Comparison of ENCODE assay signal across 8 cellular contexts in the genomic region with DNA sequence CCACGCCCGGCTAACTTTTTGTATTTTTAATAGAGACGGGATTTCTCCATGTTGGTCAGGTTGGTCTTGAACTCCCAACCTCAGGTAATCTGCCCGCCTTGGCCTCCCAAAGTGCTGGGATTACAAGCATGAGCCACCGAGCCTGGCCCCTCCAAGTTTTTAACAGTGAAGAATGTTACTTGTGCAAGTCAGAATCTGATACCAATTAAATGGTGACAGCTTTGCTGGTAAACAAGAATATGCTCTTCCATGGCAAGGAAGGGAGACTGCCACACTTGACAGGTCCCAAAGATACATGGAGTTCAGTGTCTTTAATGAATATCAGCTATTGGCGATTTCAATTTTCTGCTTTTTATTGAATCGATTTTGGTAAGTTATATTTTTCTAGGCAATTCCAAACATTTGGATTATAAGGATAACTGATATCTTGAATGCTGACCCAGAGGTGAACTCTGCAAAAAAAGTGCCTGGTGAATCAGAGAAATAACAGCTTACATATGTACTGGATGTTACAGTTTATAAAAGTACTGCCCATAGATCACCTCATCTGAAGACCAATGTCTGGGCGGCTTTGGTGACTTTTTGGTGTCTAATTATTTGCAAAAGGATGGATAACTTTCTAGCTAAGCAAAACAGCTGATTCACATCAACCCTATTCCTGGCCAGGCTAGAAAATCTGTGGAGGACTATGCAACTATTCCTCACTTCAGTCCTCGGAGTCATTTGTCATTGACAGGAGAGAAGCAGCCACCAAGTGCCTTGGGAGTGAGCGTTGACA. TPM values are rescaled to one million over a fixed set of nuclear protein-coding genes. Genes with fewer than 3 reads are reported as not detected.
DNase-seq lines count a peak whose midpoint lies in the region; ATAC-seq, FAIRE-seq and TF ChIP-seq lines count a peak whose summit lies in the region.

No MANE protein-coding gene starts in this region.

- CTCF ChIA-PET in A549 (lab: Yijun Ruan, JAX) = interaction anchor here (0.8 to 23.8 kb wide), 18 partner anchors 9 to 252 kb away, joined by 3 to 408 read pairs (median 4); a partner anchor contains a TSS

- intact Hi-C loops in breast epithelium (cut with DNase I; ENCODE audit: low total_unique reads) = no loop called here

- no peak for FAIRE-seq in A549 (lab: Jason Lieb, UNC)

- in situ Hi-C loops in ACHN (cut with HindIII; ENCODE audit: low pct_ligation_motif_present, low pct_unique_long_range_greater_than_20kb, low sequenced_read_pairs) = no loop called here

- no peak for TF ChIP-seq RAD21 in A549 (conservative IDR thresholded peaks at IDR 0.05 in 1 of 2, IDR thresholded peaks at IDR 0.05 in 1 of 2)

- DNase-seq in A549 (ENCODE audit: low read depth in 1 of 2, low spot score in 1 of 2) (no peak), breast epithelium (ENCODE audit: low spot score in 2 of 2) (no peak), LoVo (ENCODE audit: low spot score) (no peak), NCI-H187 treated with DMSO at 0.1 percent for 48 hours (lab: John Stamatoyannopoulos, UW) (no peak), ACHN (no peak)
- DNase-seq in activated CD4-positive, alpha-beta T cell treated with anti-CD3 and anti-CD28 coated beads for 48 hours = no peak

- 78% methylated on average over 10 of the region's 10 CpGs for WGBS in A549 (ENCODE audit: missing lambda C conversion rate)

- no peak for ATAC-seq in A549

- H3K36me3 ChIP-seq in HUES6 (ENCODE audit: control insufficient read depth, insufficient read depth, low read length) = no peaks in the 10 kb centered on the region
- no peaks in the 10 kb centered on the region for H3K36me3 ChIP-seq in breast epithelium
- no peaks in the 10 kb centered on the region for H3K36me3 ChIP-seq in mucosa of rectum (ENCODE audit: control insufficient read depth in 2 of 2, insufficient read depth in 2 of 2, low read length in 2 of 2)

- no peak for TF ChIP-seq EP300 in A549 (IDR thresholded peaks at IDR 0.05)

- H3K27ac ChIP-seq in A549 (peak overlapping the region; percentile 85 to 91), HUES6 (ENCODE audit: low read depth, low read length) (no peak overlapping the region), breast epithelium (peak overlapping the region; percentile 90 to 91), mucosa of rectum (ENCODE audit: low read depth in 2 of 2, low read length in 2 of 2) (peak overlapping the region; percentile 85 to 92)

- H3K9ac ChIP-seq in HUES6 (ENCODE audit: low read length) (peak overlapping the region; percentile 72), mucosa of rectum (ENCODE audit: low read depth in 1 of 2, low read length in 2 of 2) (peak overlapping the region; percentile 84 to 86)

- H3K9me3 ChIP-seq in A549 (no peaks in the 10 kb centered on the region), HUES6 (ENCODE audit: control insufficient read depth, insufficient read depth, low read depth, low read length) (no peaks in the 10 kb centered on the region), breast epithelium (no peaks in the 10 kb centered on the region), mucosa of rectum (ENCODE audit: control insufficient read depth in 2 of 2, low read length in 2 of 2) (no peaks in the 10 kb centered on the region)

- TF ChIP-seq POLR2A in A549 (IDR thresholded peaks at IDR 0.05; ENCODE audit: low read length) (no peak), breast epithelium (IDR thresholded peaks at IDR 0.05) (no peak)

- H3K4me3 ChIP-seq in A549 (peak overlapping the region; percentile 65), HUES6 (ENCODE audit: low read depth, low read length) (peak overlapping the region; percentile 81), breast epithelium (peak overlapping the region; percentile 66 to 81 (median 81)), mucosa of rectum (ENCODE audit: low read length in 2 of 2) (peak overlapping the region; percentile 83 to 90)

- H3K4me1 ChIP-seq in A549 (peaks cover 14% of the 10 kb centered on the region), HUES6 (ENCODE audit: control insufficient read depth, insufficient read depth, low read length) (peaks cover 16% of the 10 kb centered on the region), breast epithelium (peaks cover 0 to 7% of the 10 kb centered on the region in 2 donors), mucosa of rectum (ENCODE audit: control insufficient read depth in 2 of 2, insufficient read depth in 2 of 2, low read length in 2 of 2) (peaks cover 14 to 15% of the 10 kb centered on the region in 2 donors)

- peak overlapping the region; percentile 89 for H3K4me2 ChIP-seq in A549

- H3K27me3 ChIP-seq in HUES6 (ENCODE audit: control insufficient read depth, insufficient read depth, low read length) = peaks cover 10% of the 10 kb centered on the region
- H3K27me3 ChIP-seq in breast epithelium = no peaks in the 10 kb centered on the region
- no peaks in the 10 kb centered on the region for H3K27me3 ChIP-seq in mucosa of rectum (ENCODE audit: control insufficient read depth in 2 of 2, insufficient read depth in 2 of 2, low read length in 2 of 2)

- no peak for TF ChIP-seq CTCF in A549 (IDR thresholded peaks at IDR 0.05)
- TF ChIP-seq CTCF in breast epithelium (IDR thresholded peaks at IDR 0.05) = no peak

- POLR2A ChIA-PET in A549 (lab: Yijun Ruan, JAX) = interaction anchor here (0.6 to 4.2 kb wide), 7 partner anchors 10 to 231 kb away, joined by 3 to 53 read pairs (median 13); a partner anchor contains a TSS

TF ChIP-seq in A549, 52 proteins besides CTCF, POLR2A, EP300 and RAD21:
- TF ChIP-seq HEYL (CRISPR knock-in tag; IDR thresholded peaks at IDR 0.05) = no peak
- TF ChIP-seq MAFK (IDR thresholded peaks at IDR 0.05; ENCODE audit: partially characterized antibody) = no peak
- no peak for TF ChIP-seq FOSL2 (IDR thresholded peaks at IDR 0.05)
- TF ChIP-seq FOSL2 (CRISPR knock-in tag; IDR thresholded peaks at IDR 0.05) = peak; percentile 7; the same call in 1 of the 2 replicates
- TF ChIP-seq, protein P1, sequence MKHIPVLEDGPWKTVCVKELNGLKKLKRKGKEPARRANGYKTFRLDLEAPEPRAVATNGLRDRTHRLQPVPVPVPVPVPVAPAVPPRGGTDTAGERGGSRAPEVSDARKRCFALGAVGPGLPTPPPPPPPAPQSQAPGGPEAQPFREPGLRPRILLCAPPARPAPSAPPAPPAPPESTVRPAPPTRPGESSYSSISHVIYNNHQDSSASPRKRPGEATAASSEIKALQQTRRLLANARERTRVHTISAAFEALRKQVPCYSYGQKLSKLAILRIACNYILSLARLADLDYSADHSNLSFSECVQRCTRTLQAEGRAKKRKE (CRISPR knock-in tag; IDR thresholded peaks at IDR 0.05; ENCODE audit: low read depth) = no peak

RNA-seq across cellular contexts. Expression of a gene that starts 1.2 kb away (rescaled TPM):
- polyA plus RNA-seq in A549 (2011; rRNA removed) (9.8 and 11.2 TPM in 2 replicates), A549 (2017; fragmentation: RNase III; extraction: RNeasy Plus Mini Kit Qiagen cat#74134 plus additional on column Dnase treatment) (6.7 to 7.7 TPM (median 7.5 TPM) in 3 replicates)
- polyA plus RNA-seq in A549 (2012; cell fraction: cytosol; rRNA removed) = 7.0 and 9.9 TPM in 2 replicates
- 5.7 and 6.7 TPM in 2 replicates for polyA plus RNA-seq in A549 (2012; cell fraction: nucleus; rRNA removed)
- 12.3 and 13.4 TPM in 2 replicates for polyA minus RNA-seq in A549 (2011; rRNA and poly(A)+ RNA removed)
- total RNA-seq in breast epithelium = 10 to 100 TPM in 2 of 3 donors, 1 to 10 TPM in 1; 8.5 to 14.9 (median 10.6) TPM

RNA-seq across cellular contexts. Expression of a gene that starts 10.4 kb away (rescaled TPM):
- polyA plus RNA-seq in A549 (2011; rRNA removed) (not detected in 2 replicates), A549 (2017; fragmentation: RNase III; extraction: RNeasy Plus Mini Kit Qiagen cat#74134 plus additional on column Dnase treatment) (not detected in 3 replicates)
- not detected in 2 replicates for polyA plus RNA-seq in A549 (2012; cell fraction: cytosol; rRNA removed)
- polyA plus RNA-seq in A549 (2012; cell fraction: nucleus; rRNA removed) = not detected in 2 replicates
- polyA minus RNA-seq in A549 (2011; rRNA and poly(A)+ RNA removed) = under 0.01 TPM in 2 replicates
- not detected for total RNA-seq in breast epithelium

RNA-seq across cellular contexts. Expression of a gene that starts 19.0 kb away (rescaled TPM):
- not detected in 2 replicates for polyA plus RNA-seq in A549 (2011; rRNA removed)
- polyA plus RNA-seq in A549 (2012; cell fraction: cytosol; rRNA removed) = not detected in 2 replicates
- polyA plus RNA-seq in A549 (2012; cell fraction: nucleus; rRNA removed) = not detected in 2 replicates
- not detected in 3 replicates for polyA plus RNA-seq in A549 (2017; fragmentation: RNase III; extraction: RNeasy Plus Mini Kit Qiagen cat#74134 plus additional on column Dnase treatment)
- under 0.01 TPM in 2 replicates for polyA minus RNA-seq in A549 (2011; rRNA and poly(A)+ RNA removed)
- total RNA-seq in breast epithelium = not detected
